Comparison of ENCODE assay signal across 14 cellular contexts in genomic region chr20:47297746-47298145, GRCh38. TPM values are rescaled to one million over a fixed set of nuclear protein-coding genes. Genes with fewer than 3 reads are reported as not detected.
DNase-seq lines count a peak whose midpoint lies in the region; ATAC-seq, FAIRE-seq and TF ChIP-seq lines count a peak whose summit lies in the region.
"Had no signal": no experiment of that assay in that cellular context is flagged by ENCODE, and none has a peak within 500 bp of the region (broad histone marks: within the 10 kb centered on the region; RNA-seq: fewer than 3 reads in every experiment).

No MANE protein-coding gene starts in this region.

- H3K36me3 Mint-ChIP-seq in endodermal cell (ENCODE audit: low read depth) (peaks cover 79% of the 10 kb centered on the region), progenitor cell of endocrine pancreas (ENCODE audit: insufficient read depth) (peaks cover 43% of the 10 kb centered on the region)

- H3K9ac ChIP-seq in endodermal cell (ENCODE audit: extremely low read depth, low read length, poor library complexity, severe bottlenecking) = no peak overlapping the region

- no peak for TF ChIP-seq RAD21 in A549 (conservative IDR thresholded peaks at IDR 0.05 in 1 of 2, IDR thresholded peaks at IDR 0.05 in 1 of 2)

- CTCF ChIA-PET in A549 (lab: Yijun Ruan, JAX) = interaction anchor here (0.7 to 6.1 kb wide), 4 partner anchors 23 to 86 kb away, joined by 4 to 33 read pairs (median 10); no protein-coding TSS in a partner anchor
- CTCF ChIA-PET in Panc1 (lab: Charles Lee) = interaction anchor here (1.0 to 2.3 kb wide), 2 partner anchors 32 to 87 kb away, joined by 3 to 12 read pairs; no protein-coding TSS in a partner anchor

- 98% methylated on average over 4 of the region's 4 CpGs for WGBS in A549 (ENCODE audit: missing lambda C conversion rate)
- WGBS in endodermal cell (ENCODE audit: insufficient coverage in 1 of 2, insufficient read length in 1 of 2), 2 experiments = 91 to 95% methylated on average over 4 of the region's 4 CpGs

- no peak overlapping the region for H3K4me3 Mint-ChIP-seq in endodermal cell
- H3K4me3 Mint-ChIP-seq in progenitor cell of endocrine pancreas (ENCODE audit: low read depth) = no peak overlapping the region

- TF ChIP-seq EP300 in A549 (IDR thresholded peaks at IDR 0.05) = no peak

- intact Hi-C loops in Panc1 (cut with micrococcal nuclease; ENCODE audit: unreplicated experiment) = no loop called here
- intact Hi-C loops in uterus (cut with DNase I; ENCODE audit: low total_unique reads) = no loop called here

- H3K9me3 ChIP-seq in A549 (no peaks in the 10 kb centered on the region), Panc1 (ENCODE audit: control insufficient read depth, insufficient read depth, low read depth, low read length) (no peaks in the 10 kb centered on the region), endodermal cell (ENCODE audit: control insufficient read depth, low read length) (no peaks in the 10 kb centered on the region), uterus (no peaks in the 10 kb centered on the region)
- H3K9me3 ChIP-seq: HAP-1 had no signal

- H3K4me1 Mint-ChIP-seq in endodermal cell (peaks cover 10% of the 10 kb centered on the region), progenitor cell of endocrine pancreas (ENCODE audit: low read depth) (no peaks in the 10 kb centered on the region)

- POLR2A ChIA-PET in A549 (lab: Yijun Ruan, JAX) (no interaction called here), Panc1 (lab: Charles Lee) (no interaction called here)

- H3K4me2 ChIP-seq in A549 = no peak overlapping the region

- no peaks in the 10 kb centered on the region for H3K27me3 ChIP-seq in Panc1 (ENCODE audit: control insufficient read depth, insufficient read depth, low read length)
- no peaks in the 10 kb centered on the region for H3K27me3 ChIP-seq in endodermal cell (ENCODE audit: control insufficient read depth, insufficient read depth, low read length, poor library complexity, severe bottlenecking)
- no peaks in the 10 kb centered on the region for H3K27me3 ChIP-seq in uterus

- H3K27me3 Mint-ChIP-seq in endodermal cell (ENCODE audit: insufficient read depth) = no peaks in the 10 kb centered on the region
- H3K27me3 Mint-ChIP-seq in progenitor cell of endocrine pancreas = no peaks in the 10 kb centered on the region

- peaks cover 29% of the 10 kb centered on the region for H3K4me1 ChIP-seq in A549
- peaks cover 15% of the 10 kb centered on the region for H3K4me1 ChIP-seq in Panc1 (ENCODE audit: control insufficient read depth, insufficient read depth, low read length)
- peaks cover 1% of the 10 kb centered on the region for H3K4me1 ChIP-seq in endodermal cell (ENCODE audit: control insufficient read depth, insufficient read depth, low read length)
- no peaks in the 10 kb centered on the region for H3K4me1 ChIP-seq in uterus
- H3K4me1 ChIP-seq: HAP-1 had no signal

- H3K4me3 ChIP-seq in A549 = no peak overlapping the region
- H3K4me3 ChIP-seq in Panc1 (ENCODE audit: low read depth in 2 of 2, low read length in 2 of 2) = no peak overlapping the region
- no peak overlapping the region for H3K4me3 ChIP-seq in endodermal cell (ENCODE audit: low read length)
- H3K4me3 ChIP-seq in uterus = no peak overlapping the region
- H3K4me3 ChIP-seq: HAP-1 had no signal

- FAIRE-seq in A549 (lab: Jason Lieb, UNC) = no peak
- FAIRE-seq: GM18507 had no signal

- TF ChIP-seq POLR2A in A549 (IDR thresholded peaks at IDR 0.05; ENCODE audit: low read length) (no peak), uterus (IDR thresholded peaks at IDR 0.05) (no peak)

- ATAC-seq in A549 (no peak), Panc1 (no peak), GM19397 (IDR thresholded peaks at IDR 0.05; ENCODE audit: unreplicated experiment) (no peak)

- TF ChIP-seq CTCF in A549 (IDR thresholded peaks at IDR 0.05) (no peak), Panc1 (IDR thresholded peaks at IDR 0.05) (no peak), endodermal cell (conservative IDR thresholded peaks at IDR 0.05) (no peak), progenitor cell of endocrine pancreas (IDR thresholded peaks at IDR 0.05; ENCODE audit: unreplicated experiment) (no peak), uterus (IDR thresholded peaks at IDR 0.05) (no peak)

- DNase-seq in A549 (ENCODE audit: low read depth in 1 of 2, low spot score in 1 of 2) (no peak), Panc1 (ENCODE audit: low read depth, low spot score) (no peak), endodermal cell (no peak), progenitor cell of endocrine pancreas (ENCODE audit: low spot score, unreplicated experiment) (no peak), SW 1271 (lab: John Stamatoyannopoulos, UW) (no peak), uterus (no peak)
- DNase-seq: AML-193, Calu3, IMR-90, NCI-H187 treated with DMSO at 0.1 percent for 48 hours, NCI-H524 had no signal

- H3K9me3 Mint-ChIP-seq in endodermal cell = no peaks in the 10 kb centered on the region
- H3K9me3 Mint-ChIP-seq in progenitor cell of endocrine pancreas (ENCODE audit: low read depth) = no peaks in the 10 kb centered on the region

- peak overlapping the region; percentile 77 for H3K27ac Mint-ChIP-seq in endodermal cell
- peak overlapping the region; percentile 71 for H3K27ac Mint-ChIP-seq in progenitor cell of endocrine pancreas

- H3K36me3 ChIP-seq in Panc1 (ENCODE audit: control insufficient read depth, insufficient read depth, low read length) = peaks cover 13% of the 10 kb centered on the region; the same call in 1 of the 2 replicates
- H3K36me3 ChIP-seq in endodermal cell (ENCODE audit: control insufficient read depth, insufficient read depth, low read length) = peaks cover 94% of the 10 kb centered on the region
- H3K36me3 ChIP-seq in uterus = no peaks in the 10 kb centered on the region

- H3K27ac ChIP-seq in A549 (peak overlapping the region; percentile 69 to 81), Panc1 (ENCODE audit: low read length) (peak overlapping the region; percentile 87; the same call in 1 of the 2 replicates), endodermal cell (ENCODE audit: low read depth, low read length) (no peak overlapping the region), uterus (no peak overlapping the region)

- in situ Hi-C loops in Panc1 (cut with HindIII; ENCODE audit: low pct_unique_long_range_greater_than_20kb, low sequenced_read_pairs) = no loop called here

- BruUV-seq in Panc1 (replicated peaks; lab: Mats Ljungman, UMichigan) = no TSS peak

TF ChIP-seq in A549, 52 proteins besides CTCF, POLR2A, EP300 and RAD21:
- TF ChIP-seq HEYL (CRISPR knock-in tag; IDR thresholded peaks at IDR 0.05) (no peak), ESRRA (IDR thresholded peaks at IDR 0.05; ENCODE audit: borderline replicate concordance, low read length) (no peak), MYC (IDR thresholded peaks at IDR 0.05; ENCODE audit: borderline replicate concordance, low read length) (no peak), E2F6 (IDR thresholded peaks at IDR 0.05; ENCODE audit: borderline replicate concordance, low read depth) (no peak), HES2 (IDR thresholded peaks at IDR 0.05) (no peak), TFCP2L1 (CRISPR knock-in tag; IDR thresholded peaks at IDR 0.05) (no peak), JUN (IDR thresholded peaks at IDR 0.05) (no peak), TP53 (CRISPR knock-in tag; IDR thresholded peaks at IDR 0.05) (no peak), ZFP36 (IDR thresholded peaks at IDR 0.05; ENCODE audit: borderline replicate concordance, partially characterized antibody) (no peak)

RNA-seq across cellular contexts. Expression of gene ZMYND8, which starts 58.8 kb away (rescaled TPM):
- polyA plus RNA-seq in A549 (2011; rRNA removed) (23.6 and 24.9 TPM in 2 replicates), A549 (2017; fragmentation: RNase III; extraction: RNeasy Plus Mini Kit Qiagen cat#74134 plus additional on column Dnase treatment) (10.2 to 11.2 TPM (median 10.4 TPM) in 3 replicates)
- 10.9 TPM in 2 replicates for polyA plus RNA-seq in A549 (2012; cell fraction: cytosol; rRNA removed)
- 19.5 and 21.4 TPM in 2 replicates for polyA plus RNA-seq in A549 (2012; cell fraction: nucleus; rRNA removed)
- 22.2 and 24.4 TPM in 2 replicates for polyA minus RNA-seq in A549 (2011; rRNA and poly(A)+ RNA removed)
- total RNA-seq in Panc1 (2021; ENCODE audit: unreplicated experiment) (50.7 TPM), endodermal cell (10 to 100 TPM; 85.0 to 99.9 TPM), progenitor cell of endocrine pancreas (100 and 102 TPM in 2 replicates), uterus (10 to 100 TPM; 10.2 to 26.7 (median 16.0) TPM)
- polyA plus RNA-seq in Panc1 (2012; ENCODE audit: insufficient read length) = 26.6 TPM
- polyA plus RNA-seq in endodermal cell (2013, experiment 1 of 2) = 47.1 TPM
- polyA plus RNA-seq in endodermal cell (2013, experiment 2 of 2) = 46.3 TPM

Comparison
In these comparisons a context has a peak if more than half of its experiments do, and no peak if none do; other contexts are left out.
1. H3K27ac ChIP-seq: peak in A549 (2 of 2) and Panc1 (single experiment); none in endodermal cell (single experiment) and uterus (0 of 2).